In genomic region chr9:136843159-136843800, GRCh38 we compare ENCODE assay signal across 8 cellular contexts. TPM values are rescaled to one million over a fixed set of nuclear protein-coding genes. Genes with fewer than 3 reads are reported as not detected.
DNase-seq lines count a peak whose midpoint lies in the region; ATAC-seq and TF ChIP-seq lines count a peak whose summit lies in the region.
"Not testable (repeated sequence)": the region's sequence is repeated elsewhere in the genome, so short reads cannot be mapped to it uniquely, and the experiment has no call there.

No MANE protein-coding gene starts in this region.

- H3K4me1 ChIP-seq in DOHH2 (ENCODE audit: control insufficient read depth, low read length), result peaks cover 31% of the 10 kb centered on the region
- H3K4me1 ChIP-seq in mesodermal cell (ENCODE audit: control insufficient read depth, insufficient read depth, low read length, poor library complexity, severe bottlenecking), result peaks cover 19% of the 10 kb centered on the region
- H3K4me1 ChIP-seq in rectal smooth muscle tissue (ENCODE audit: control insufficient read depth, insufficient read depth, low read length), result not testable (repeated sequence)
- peaks cover 62% of the 10 kb centered on the region for H3K4me1 ChIP-seq in vagina

- CTCF ChIA-PET in activated B cell treated with CpG ODN at 0.5 μM for 24 hours (lab: Charles Lee), result interaction anchor here (0.7 to 3.5 kb wide), 13 partner anchors 25 to 227 kb away, joined by 3 to 21 read pairs (median 3); partner anchors contain the start of genes C8G, FBXW5, NPDC1 and SAPCD2

- H3K27me3 ChIP-seq in DOHH2 (ENCODE audit: control insufficient read depth, low read length), result not testable (repeated sequence)
- H3K27me3 ChIP-seq in rectal smooth muscle tissue (ENCODE audit: control insufficient read depth, insufficient read depth, low read length) (peaks cover 15% of the 10 kb centered on the region), vagina (peaks cover 21% of the 10 kb centered on the region)

- peak overlapping the region; percentile 33 for H3K4me2 ChIP-seq in DOHH2 (ENCODE audit: low read length)

- not testable (repeated sequence) for H3K9ac ChIP-seq in rectal smooth muscle tissue (ENCODE audit: low read length)

- peak; percentile 45 for DNase-seq in NCI-H69 (lab: John Stamatoyannopoulos, UW)
- DNase-seq in activated B cell treated with CpG ODN at 0.5 μM for 24 hours; activated naive CD8-positive, alpha-beta T cell treated with anti-CD3 and anti-CD28 coated beads, Interleukin-2, amount 10 ng/mL, durations not matched to agents 7 days and 5 days; epithelial cell of proximal tubule (ENCODE audit: low read depth); vagina (ENCODE audit: extremely low spot score in 2 of 2): not testable (repeated sequence)

- peak overlapping the region; percentile 18 for H3K27ac Mint-ChIP-seq in activated B cell treated with CpG ODN at 0.5 μM for 24 hours
- H3K27ac Mint-ChIP-seq in activated naive CD8-positive, alpha-beta T cell treated with anti-CD3 and anti-CD28 coated beads, Interleukin-2, amount 10 ng/mL, durations not matched to agents 7 days and 5 days, result peak overlapping the region; percentile 51

- not testable (repeated sequence) for H3K79me2 ChIP-seq in DOHH2 (ENCODE audit: control insufficient read depth, low read length)

- not testable (repeated sequence) for H3K27ac ChIP-seq in DOHH2 (ENCODE audit: low read depth, low read length); rectal smooth muscle tissue (ENCODE audit: low read depth, low read length); vagina
- H3K27ac ChIP-seq in mesodermal cell (ENCODE audit: low read depth, low read length, severe bottlenecking), result peak overlapping the region; percentile 10

- not testable (repeated sequence) for H3K27me3 Mint-ChIP-seq in activated B cell treated with CpG ODN at 0.5 μM for 24 hours; activated naive CD8-positive, alpha-beta T cell treated with anti-CD3 and anti-CD28 coated beads, Interleukin-2, amount 10 ng/mL, durations not matched to agents 7 days and 5 days

- not testable (repeated sequence) for TF ChIP-seq POLR2A in vagina (IDR thresholded peaks at IDR 0.05)

- not testable (repeated sequence) for H3F3A ChIP-seq in DOHH2 (ENCODE audit: control insufficient read depth, insufficient read depth)

- not testable (repeated sequence) for H4K20me1 ChIP-seq in DOHH2 (ENCODE audit: control insufficient read depth, insufficient read depth, low read depth, low read length)

- H3K9me3 Mint-ChIP-seq in activated B cell treated with CpG ODN at 0.5 μM for 24 hours; activated naive CD8-positive, alpha-beta T cell treated with anti-CD3 and anti-CD28 coated beads, Interleukin-2, amount 10 ng/mL, durations not matched to agents 7 days and 5 days: not testable (repeated sequence)

- H3K36me3 ChIP-seq in DOHH2 (ENCODE audit: control insufficient read depth, low read length) (peaks cover 17% of the 10 kb centered on the region), vagina (peaks cover 0 to 16% of the 10 kb centered on the region in 2 donors)
- not testable (repeated sequence) for H3K36me3 ChIP-seq in mesodermal cell (ENCODE audit: control insufficient read depth, insufficient read depth, low read length); rectal smooth muscle tissue (ENCODE audit: control insufficient read depth, insufficient read depth, low read length)

- not testable (repeated sequence) for H3K4me3 ChIP-seq in DOHH2 (ENCODE audit: low read length); mesodermal cell (ENCODE audit: extremely low read depth, insufficient read depth, low read length, poor library complexity, severe bottlenecking)
- peak overlapping the region; percentile 34 for H3K4me3 ChIP-seq in epithelial cell of proximal tubule (ENCODE audit: low read depth, low read length)
- H3K4me3 ChIP-seq in rectal smooth muscle tissue (ENCODE audit: low read length), result peak overlapping the region; percentile 21
- peak overlapping the region; percentile 40 to 56 for H3K4me3 ChIP-seq in vagina

- peak overlapping the region; percentile 62 for H3K4me3 Mint-ChIP-seq in activated B cell treated with CpG ODN at 0.5 μM for 24 hours
- peak overlapping the region; percentile 31 for H3K4me3 Mint-ChIP-seq in activated naive CD8-positive, alpha-beta T cell treated with anti-CD3 and anti-CD28 coated beads, Interleukin-2, amount 10 ng/mL, durations not matched to agents 7 days and 5 days

- intact Hi-C loops in activated B cell treated with CpG ODN at 0.5 μM for 24 hours (cut with micrococcal nuclease), result loop anchor here (2.0 to 10.0 kb wide), 3 partner anchors 36 to 322 kb away; partner anchors contain the start of genes RABL6 and TMEM141
- intact Hi-C loops in vagina (cut with DNase I), result not testable (repeated sequence)

- not testable (repeated sequence) for H3K9me2 ChIP-seq in DOHH2 (replicated peaks; ENCODE audit: control insufficient read depth, low read length)

- TF ChIP-seq CTCF in DOHH2 (IDR thresholded peaks at IDR 0.05; ENCODE audit: low read depth, low read length, poor library complexity, severe bottlenecking); activated B cell treated with CpG ODN at 0.5 μM for 24 hours (IDR thresholded peaks at IDR 0.05); epithelial cell of proximal tubule (conservative IDR thresholded peaks at IDR 0.05; ENCODE audit: low read depth, low read length): not testable (repeated sequence)
- peak in 1 of 3 experiments; percentile 9 for TF ChIP-seq CTCF in vagina (IDR thresholded peaks at IDR 0.05)

- H3K4me1 Mint-ChIP-seq in activated B cell treated with CpG ODN at 0.5 μM for 24 hours, result peaks cover 25% of the 10 kb centered on the region
- H3K4me1 Mint-ChIP-seq in activated naive CD8-positive, alpha-beta T cell treated with anti-CD3 and anti-CD28 coated beads, Interleukin-2, amount 10 ng/mL, durations not matched to agents 7 days and 5 days, result not testable (repeated sequence)

- ATAC-seq in activated B cell treated with CpG ODN at 0.5 μM for 24 hours (ENCODE audit: low read depth), result peak; percentile 16
- not testable (repeated sequence) for ATAC-seq in activated naive CD8-positive, alpha-beta T cell treated with anti-CD3 and anti-CD28 coated beads, Interleukin-2, amount 10 ng/mL, durations not matched to agents 7 days and 5 days (ENCODE audit: low read depth)

- WGBS in mesodermal cell (ENCODE audit: insufficient coverage in 2 of 2), 2 experiments, result 61 to 79% methylated on average over 7 to 14 of the region's 21 CpGs

- not testable (repeated sequence) for H3K9me3 ChIP-seq in DOHH2 (ENCODE audit: control insufficient read depth, insufficient read depth, low read length); mesodermal cell (ENCODE audit: control insufficient read depth, low read length); vagina

- POLR2A ChIA-PET in activated B cell treated with CpG ODN at 0.5 μM for 24 hours (lab: Charles Lee), result interaction anchor here (1.0 to 3.3 kb wide), 6 partner anchors 36 to 203 kb away, joined by 4 to 12 read pairs (median 10); partner anchors contain the start of genes RABL6 and TRAF2
- POLR2A ChIA-PET in activated naive CD8-positive, alpha-beta T cell treated with anti-CD3 and anti-CD28 coated beads, Interleukin-2, amount 10 ng/mL, durations not matched to agents 7 days and 5 days (lab: Charles Lee), result interaction anchor here (0.6 to 3.0 kb wide), 6 partner anchors 23 to 115 kb away, joined by 3 to 12 read pairs (median 3); partner anchors contain the start of genes EDF1 and RABL6

- H3K36me3 Mint-ChIP-seq in activated B cell treated with CpG ODN at 0.5 μM for 24 hours (ENCODE audit: low read depth), result peaks cover 14% of the 10 kb centered on the region
- H3K36me3 Mint-ChIP-seq in activated naive CD8-positive, alpha-beta T cell treated with anti-CD3 and anti-CD28 coated beads, Interleukin-2, amount 10 ng/mL, durations not matched to agents 7 days and 5 days, result not testable (repeated sequence)

RNA-seq across cellular contexts. Expression of gene AJM1, which starts 1.0 kb away (rescaled TPM):
- total RNA-seq in activated B cell treated with CpG ODN at 0.5 μM for 24 hours (1.0 and 1.6 TPM in 2 replicates), epithelial cell of proximal tubule (0.51 and 2.2 TPM in 2 replicates), vagina (1.2 TPM)
- 1 to 10 TPM; 6.6 to 6.7 TPM for total RNA-seq in activated naive CD8-positive, alpha-beta T cell treated with anti-CD3 and anti-CD28 coated beads, Interleukin-2, amount 10 ng/mL, durations not matched to agents 7 days and 5 days
- polyA plus RNA-seq in mesodermal cell (2013, experiment 1 of 2), result 4.0 TPM
- 3.3 TPM for polyA plus RNA-seq in mesodermal cell (2013, experiment 2 of 2)

RNA-seq across cellular contexts. Expression of gene PHPT1, which starts 5.9 kb away (rescaled TPM):
- total RNA-seq in activated B cell treated with CpG ODN at 0.5 μM for 24 hours (58.8 and 64.6 TPM in 2 replicates), epithelial cell of proximal tubule (101 and 114 TPM in 2 replicates), vagina (38.1 TPM)
- 10 to 100 TPM; 80.5 to 89.0 TPM for total RNA-seq in activated naive CD8-positive, alpha-beta T cell treated with anti-CD3 and anti-CD28 coated beads, Interleukin-2, amount 10 ng/mL, durations not matched to agents 7 days and 5 days
- polyA plus RNA-seq in mesodermal cell (2013, experiment 1 of 2), result 189 TPM
- polyA plus RNA-seq in mesodermal cell (2013, experiment 2 of 2), result 175 TPM

RNA-seq across cellular contexts. Expression of gene MAMDC4, which starts 8.9 kb away (rescaled TPM):
- total RNA-seq in activated B cell treated with CpG ODN at 0.5 μM for 24 hours (5.2 and 6.1 TPM in 2 replicates), epithelial cell of proximal tubule (1.2 and 4.8 TPM in 2 replicates), vagina (3.2 TPM)
- 10 to 100 TPM; 16.6 to 18.0 TPM for total RNA-seq in activated naive CD8-positive, alpha-beta T cell treated with anti-CD3 and anti-CD28 coated beads, Interleukin-2, amount 10 ng/mL, durations not matched to agents 7 days and 5 days
- polyA plus RNA-seq in mesodermal cell (2013, experiment 1 of 2), result 10.9 TPM
- polyA plus RNA-seq in mesodermal cell (2013, experiment 2 of 2), result 9.7 TPM

RNA-seq across cellular contexts. Expression of gene EDF1, which starts 22.8 kb away (rescaled TPM):
- total RNA-seq in activated B cell treated with CpG ODN at 0.5 μM for 24 hours (282 and 298 TPM in 2 replicates), epithelial cell of proximal tubule (403 and 419 TPM in 2 replicates), vagina (257 TPM)
- 100 to 1,000 TPM; 289 to 297 TPM for total RNA-seq in activated naive CD8-positive, alpha-beta T cell treated with anti-CD3 and anti-CD28 coated beads, Interleukin-2, amount 10 ng/mL, durations not matched to agents 7 days and 5 days
- 264 TPM for polyA plus RNA-seq in mesodermal cell (2013, experiment 1 of 2)
- polyA plus RNA-seq in mesodermal cell (2013, experiment 2 of 2), result 220 TPM

RNA-seq across cellular contexts. Expression of gene RABL6, which starts 35.5 kb away (rescaled TPM):
- total RNA-seq in activated B cell treated with CpG ODN at 0.5 μM for 24 hours, result 70.1 and 75.0 TPM in 2 replicates
- 10 to 100 TPM; 91.1 to 98.4 TPM for total RNA-seq in activated naive CD8-positive, alpha-beta T cell treated with anti-CD3 and anti-CD28 coated beads, Interleukin-2, amount 10 ng/mL, durations not matched to agents 7 days and 5 days
- 114 and 160 TPM in 2 replicates for total RNA-seq in epithelial cell of proximal tubule
- 153 TPM for polyA plus RNA-seq in mesodermal cell (2013, experiment 1 of 2)
- polyA plus RNA-seq in mesodermal cell (2013, experiment 2 of 2), result 143 TPM
- 31.7 TPM for total RNA-seq in vagina
